Comparison of ENCODE assay signal across 30 cellular contexts in genomic region chr10:49613882-49614241, GRCh38. TPM values are rescaled to one million over a fixed set of nuclear protein-coding genes. Genes with fewer than 3 reads are reported as not detected.
A peak's percentile ranks its signal among the peaks of the same experiment; 100 is the strongest.
DNase-seq lines count a peak whose midpoint lies in the region; ATAC-seq, FAIRE-seq and TF ChIP-seq lines count a peak whose summit lies in the region.
"Had no signal": no experiment of that assay in that cellular context is flagged by ENCODE, and none has a peak within 500 bp of the region (broad histone marks: within the 10 kb centered on the region; RNA-seq: fewer than 3 reads in every experiment).

TSS of gene CHAT (plus strand) at chr10:49614037. CDS start at chr10:49614190, 153 bp downstream.

- H3K4me1 ChIP-seq in H9 (ENCODE audit: insufficient read depth, low read length) (no peaks in the 10 kb centered on the region; the same call in 1 of the 2 replicates), H1 (replicated peaks in 1 of 4; ENCODE audit: control insufficient read depth in 3 of 4, insufficient read depth in 4 of 4, low read length in 3 of 4) (peaks cover 0 to 39% (median 25%) of the 10 kb centered on the region in 4 experiments; a peak in 6 of 7 replicates), upper lobe of right lung (no peaks in the 10 kb centered on the region), HepG2 (ENCODE audit: insufficient read depth, low read length) (no peaks in the 10 kb centered on the region)
- H3K4me1 ChIP-seq: gastrocnemius medialis had no signal

- H3K27ac ChIP-seq in H9 (ENCODE audit: insufficient read length, low read depth, low read length): no peak within 1 kb of the TSS
- no peak within 1 kb of the TSS for H3K27ac ChIP-seq in H1 (ENCODE audit: low read depth, low read length)
- no peak within 1 kb of the TSS for H3K27ac ChIP-seq in upper lobe of right lung
- no peak within 1 kb of the TSS for H3K27ac ChIP-seq in HepG2 (ENCODE audit: extremely low read length, insufficient read depth, low read length)
- H3K27ac ChIP-seq: gastrocnemius medialis, left lung, right lobe of liver, transverse colon, VCaP had no signal

- intact Hi-C loops in CD14-positive monocyte (cut with micrococcal nuclease) (no loop called here), upper lobe of right lung (cut with DNase I) (no loop called here), HepG2 (cut with micrococcal nuclease; ENCODE audit: unreplicated experiment) (no loop called here)

- TF ChIP-seq EP300 in H1 (IDR thresholded peaks at IDR 0.05; ENCODE audit: borderline replicate concordance in 1 of 2, low read depth in 2 of 2, low read length in 2 of 2) (no peak), HepG2 (IDR thresholded peaks at IDR 0.05; ENCODE audit: low read depth in 2 of 2, low read length in 2 of 2) (no peak), HepG2 (CRISPR knock-in tag; IDR thresholded peaks at IDR 0.05; ENCODE audit: borderline replicate concordance) (no peak)

- H2AFZ ChIP-seq in H9 (ENCODE audit: low read length) (no peak within 1 kb of the TSS), H1 (ENCODE audit: low read length) (no peak within 1 kb of the TSS), HepG2 (ENCODE audit: low read length) (no peak within 1 kb of the TSS)

- TF ChIP-seq POLR2A in H1 (IDR thresholded peaks at IDR 0.05; ENCODE audit: control extremely low read depth in 1 of 2, low read depth in 2 of 2, low read length in 2 of 2) (no peak), HepG2 (IDR thresholded peaks at IDR 0.05; ENCODE audit: insufficient read depth in 1 of 2, low read depth in 2 of 2, low read length in 2 of 2) (no peak)

- H3T11ph ChIP-seq in H9 (ENCODE audit: low read length): no peak within 1 kb of the TSS

- no peak within 1 kb of the TSS for H4K8ac ChIP-seq in H9 (replicated peaks; ENCODE audit: insufficient read length, low read depth, low read length)
- no peak within 1 kb of the TSS for H4K8ac ChIP-seq in H1 (ENCODE audit: extremely low read depth, insufficient read depth, low read length)

- in situ Hi-C loops in HepG2 (cut with HindIII; ENCODE audit: extremely low pct_ligation_motif_present, low pct_unique_long_range_greater_than_20kb): no loop called here

- peaks cover 24% of the 10 kb centered on the region for H3K23me2 ChIP-seq in H9 (ENCODE audit: insufficient read length, low read depth, low read length, poor library complexity, severe bottlenecking)
- peaks cover 15% of the 10 kb centered on the region; the same call in 1 of the 2 replicates for H3K23me2 ChIP-seq in H1 (ENCODE audit: low read depth, low read length)

- H3K4me1 Mint-ChIP-seq in CD14-positive monocyte: no peaks in the 10 kb centered on the region
- H3K4me1 Mint-ChIP-seq in H9: peaks cover 27 to 45% of the 10 kb centered on the region in 2 experiments
- peaks cover 27% of the 10 kb centered on the region for H3K4me1 Mint-ChIP-seq in nephron progenitor cell

- H3K79me1 ChIP-seq in H9 (ENCODE audit: insufficient read depth, low read depth, low read length, poor library complexity, severe bottlenecking) (no peaks in the 10 kb centered on the region), H1 (ENCODE audit: low read depth, low read length) (no peaks in the 10 kb centered on the region)

- no peak for TF ChIP-seq RAD21 in H1 (IDR thresholded peaks at IDR 0.05 in 1 of 2, conservative IDR thresholded peaks at IDR 0.05 in 1 of 2; ENCODE audit: low read depth in 2 of 2, low read length in 2 of 2)
- no peak for TF ChIP-seq RAD21 in HepG2 (CRISPR knock-in tag; IDR thresholded peaks at IDR 0.05)

- peaks cover 72% of the 10 kb centered on the region for H3K27me3 ChIP-seq in H9 (ENCODE audit: insufficient read depth, low read length)
- peaks cover 73 to 91% (median 86%) of the 10 kb centered on the region in 4 experiments for H3K27me3 ChIP-seq in H1 (replicated peaks in 1 of 4; ENCODE audit: control insufficient read depth in 3 of 4, extremely low read depth in 1 of 4, insufficient read depth in 3 of 4, low read length in 3 of 4)
- peaks cover 91% of the 10 kb centered on the region for H3K27me3 ChIP-seq in upper lobe of right lung
- peaks cover 9 to 54% of the 10 kb centered on the region in 2 experiments; a peak in 4 of 5 replicates for H3K27me3 ChIP-seq in HepG2 (ENCODE audit: control insufficient read depth in 1 of 2, insufficient read depth in 2 of 2, low read length in 2 of 2)

- H3K36me3 ChIP-seq in H1 (ENCODE audit: control insufficient read depth in 2 of 4, insufficient read depth in 4 of 4, low read length in 3 of 4) (peaks cover 0 to 6% (median 0%) of the 10 kb centered on the region in 4 experiments; a peak in 1 of 8 replicates), upper lobe of right lung (no peaks in the 10 kb centered on the region), HepG2 (replicated peaks in 1 of 2; ENCODE audit: control insufficient read depth in 1 of 2, insufficient read depth in 2 of 2, low read length in 2 of 2) (no peaks in the 10 kb centered on the region)
- H3K36me3 ChIP-seq: gastrocnemius medialis, left lung, right lobe of liver, transverse colon had no signal

- WGBS in H9 (ENCODE audit: extremely low coverage, insufficient read length, low lambda C conversion rate): no CpG with 5 or more reads among the region's 10 CpGs
- 6% methylated on average over 7 of the region's 10 CpGs; no CpG with 5 or more reads in 1 of the 2 experiments for WGBS in H1 (ENCODE audit: extremely low coverage in 1 of 2, insufficient coverage in 1 of 2, insufficient read length in 1 of 2, insufficient replicate concordance in 2 of 2, low coverage in 1 of 2, low lambda C conversion rate in 2 of 2, missing lambda C conversion rate in 1 of 2), 2 experiments
- 26% methylated on average over 10 of the region's 10 CpGs for whole genome bisulfite sequencing in HepG2 (ENCODE audit: low lambda C conversion rate)

- peak; percentile 10 for DNase-seq in CD14-positive monocyte (ENCODE audit: low spot score)
- DNase-seq in H9: no peak
- DNase-seq in H1 (ENCODE audit: low read depth in 1 of 2, low spot score in 2 of 2): peak in 1 of 2 experiments; percentile 51
- no peak for DNase-seq in nephron progenitor cell
- no peak for DNase-seq in HEK293T (ENCODE audit: extremely low spot score)
- no peak for DNase-seq in upper lobe of right lung
- DNase-seq in medulla oblongata (ENCODE audit: extremely low spot score): no peak
- DNase-seq in HepG2 (ENCODE audit: low spot score): no peak
- DNase-seq: activated CD8-positive, alpha-beta T cell treated with anti-CD3 and anti-CD28 coated beads for 36 hours; CD8-positive, alpha-beta memory T cell; dermis blood vessel endothelial cell; DMS79 treated with DMSO at 0.1 percent for 48 hours; gastrocnemius medialis; HFFc6; mucosa of descending colon; NCI-H1048; NCI-H2107; occipital lobe; SHP77; stimulated activated naive CD8-positive, alpha-beta T cell treated with anti-CD3 and anti-CD28 coated beads, Interleukin-15, Interleukin-2, amounts not matched to agents 100 U/mL and 50 U/mL, for 24 hours; transverse colon had no signal

- no peak within 1 kb of the TSS for H3K9ac ChIP-seq in H9 (ENCODE audit: extremely low read depth, insufficient read length, low read length)
- H3K9ac ChIP-seq in H1 (replicated peaks in 1 of 4; ENCODE audit: extremely low read depth in 1 of 4, low read depth in 3 of 4, low read length in 3 of 4): no peak within 1 kb of the TSS
- H3K9ac ChIP-seq in HepG2 (ENCODE audit: insufficient read depth, low read depth, low read length): no peak within 1 kb of the TSS

- H3K36me3 Mint-ChIP-seq in CD14-positive monocyte (peaks cover 0 to 6% of the 10 kb centered on the region in 2 donors), H9 (ENCODE audit: insufficient read depth in 1 of 3, low read depth in 3 of 3) (no peaks in the 10 kb centered on the region; a peak in 1 of 7 replicates), nephron progenitor cell (ENCODE audit: low read depth) (no peaks in the 10 kb centered on the region)
- H3K36me3 Mint-ChIP-seq: CD8-positive, alpha-beta memory T cell had no signal

- peak within 1 kb of the TSS in 1 of 7 donors; percentile 42 for H3K27ac Mint-ChIP-seq in CD14-positive monocyte
- no peak within 1 kb of the TSS for H3K27ac Mint-ChIP-seq in H9
- H3K27ac Mint-ChIP-seq in nephron progenitor cell: no peak within 1 kb of the TSS
- H3K27ac Mint-ChIP-seq: activated CD8-positive, alpha-beta T cell treated with anti-CD3 and anti-CD28 coated beads for 36 hours; HFFc6 had no signal

- H2BK120ac ChIP-seq in H9 (ENCODE audit: low read depth, low read length, poor library complexity, severe bottlenecking) (no peak within 1 kb of the TSS), H1 (replicated peaks; ENCODE audit: low read depth, low read length) (no peak within 1 kb of the TSS)

- H3K23ac ChIP-seq in H9 (ENCODE audit: insufficient read length, low read depth, low read length) (no peak within 1 kb of the TSS), H1 (ENCODE audit: insufficient read length) (no peak within 1 kb of the TSS)

- H3K4me3 Mint-ChIP-seq in CD14-positive monocyte: peak within 1 kb of the TSS in 1 of 2 donors; percentile 71
- peak within 1 kb of the TSS; percentile 25 to 75 for H3K4me3 Mint-ChIP-seq in H9
- H3K4me3 Mint-ChIP-seq in nephron progenitor cell: peak within 1 kb of the TSS; percentile 64
- H3K4me3 Mint-ChIP-seq: activated CD8-positive, alpha-beta T cell treated with anti-CD3 and anti-CD28 coated beads for 36 hours; activated T-helper 1 cell treated with anti-CD3 and anti-CD28 coated beads, Interleukin-12 subunit alpha, Interleukin-12 subunit beta, Interleukin-2, Interleukin-4 antibody, amounts not matched to agents 30 ng/mL and 10 ng/mL and 1 ng/mL, durations not matched to agents 14 hours and 24 hours and 36 hours; HFFc6 had no signal

- no peak within 1 kb of the TSS for H3K4ac ChIP-seq in H9 (ENCODE audit: low read depth, low read length)
- no peak within 1 kb of the TSS for H3K4ac ChIP-seq in H1 (replicated peaks; ENCODE audit: insufficient read length, low read depth, low read length)

- peak within 1 kb of the TSS in 3 of 4 experiments; percentile 3 to 72 (median 15); a peak in 5 of 8 replicates for H3K4me3 ChIP-seq in H1 (ENCODE audit: extremely low read depth in 1 of 4, insufficient read depth in 2 of 4, low read depth in 3 of 4, low read length in 4 of 4)
- H3K4me3 ChIP-seq in upper lobe of right lung: no peak within 1 kb of the TSS
- no peak within 1 kb of the TSS for H3K4me3 ChIP-seq in HepG2 (replicated peaks in 1 of 3; ENCODE audit: insufficient read depth in 1 of 3, low read depth in 2 of 3, low read length in 3 of 3)
- H3K4me3 ChIP-seq: gastrocnemius medialis, left lung, mucosa of descending colon, right lobe of liver, transverse colon had no signal

- H2BK12ac ChIP-seq in H9 (ENCODE audit: insufficient read length, low read depth, low read length) (no peak within 1 kb of the TSS), H1 (ENCODE audit: low read depth, low read length) (no peak within 1 kb of the TSS)

- no peak within 1 kb of the TSS for H3K56ac ChIP-seq in H9 (ENCODE audit: insufficient read length, low read depth, low read length)
- no peak within 1 kb of the TSS for H3K56ac ChIP-seq in H1 (replicated peaks; ENCODE audit: insufficient read length, low read depth, low read length)

- H3K18ac ChIP-seq in H9 (ENCODE audit: insufficient read length, low read depth, low read length): no peak within 1 kb of the TSS
- H3K18ac ChIP-seq in H1 (ENCODE audit: extremely low read depth, low read length): no peak within 1 kb of the TSS; the same call in 1 of the 2 replicates

- TF ChIP-seq CTCF in CD14-positive monocyte (IDR thresholded peaks at IDR 0.05) (no peak), H9 (conservative IDR thresholded peaks at IDR 0.05) (no peak), H1 (IDR thresholded peaks at IDR 0.05; ENCODE audit: control extremely low read depth in 1 of 3, insufficient read depth in 1 of 3, low read depth in 1 of 3, low read length in 3 of 3) (no peak), nephron progenitor cell (IDR thresholded peaks at IDR 0.05) (no peak), upper lobe of right lung (IDR thresholded peaks at IDR 0.05) (no peak), HepG2 (CRISPR knock-in tag; IDR thresholded peaks at IDR 0.05) (no peak)

- no peaks in the 10 kb centered on the region for H3K9me3 ChIP-seq in H9 (ENCODE audit: control insufficient read depth, low read depth, low read length)
- no peaks in the 10 kb centered on the region; a peak in 1 of 4 replicates for H3K9me3 ChIP-seq in H1 (ENCODE audit: insufficient read depth in 2 of 2, low read depth in 1 of 2, low read length in 1 of 2)
- H3K9me3 ChIP-seq in upper lobe of right lung: no peaks in the 10 kb centered on the region
- H3K9me3 ChIP-seq in HepG2 (ENCODE audit: low read length): no peaks in the 10 kb centered on the region
- H3K9me3 ChIP-seq: gastrocnemius medialis, left lung, mucosa of descending colon, right lobe of liver, transverse colon had no signal

- H4K91ac ChIP-seq in H9 (ENCODE audit: insufficient read length, low read depth, low read length) (no peak within 1 kb of the TSS), H1 (replicated peaks; ENCODE audit: insufficient read length, low read length) (no peak within 1 kb of the TSS)

- no peak within 1 kb of the TSS for H4K5ac ChIP-seq in H9 (ENCODE audit: insufficient read length, low read depth, low read length)
- H4K5ac ChIP-seq in H1 (ENCODE audit: insufficient read length, low read depth, low read length): no peak within 1 kb of the TSS

- no TSS peak for BruUV-seq in HepG2 (replicated peaks; lab: Mats Ljungman, UMichigan)

- no peaks in the 10 kb centered on the region for H3K79me2 ChIP-seq in H9 (ENCODE audit: insufficient read depth, low read length)
- no peaks in the 10 kb centered on the region for H3K79me2 ChIP-seq in H1 (ENCODE audit: control insufficient read depth in 1 of 2, insufficient read depth in 2 of 2, low read length in 2 of 2)
- no peaks in the 10 kb centered on the region for H3K79me2 ChIP-seq in HepG2 (ENCODE audit: insufficient read depth, low read length)

- CTCF ChIA-PET in H1 (lab: Charles Lee; ENCODE audit: partially characterized antibody): interaction anchor here (0.9 to 1.2 kb wide), 2 partner anchors 19 to 131 kb away, joined by 3 read pairs; no protein-coding TSS in a partner anchor
- CTCF ChIA-PET in HEK293T (lab: Yijun Ruan, JAX): no interaction called here
- CTCF ChIA-PET in HepG2 (lab: Yijun Ruan, JAX; ENCODE audit: low intra/inter-chr PET ratio, low total read pairs): no interaction called here

- no peak within 1 kb of the TSS for H3K14ac ChIP-seq in H9 (ENCODE audit: insufficient read depth, low read length)
- no peak within 1 kb of the TSS for H3K14ac ChIP-seq in H1 (ENCODE audit: insufficient read length)

- H2BK5ac ChIP-seq in H9 (ENCODE audit: insufficient read length, low read length): no peak within 1 kb of the TSS
- H2BK5ac ChIP-seq in H1 (ENCODE audit: low read depth, low read length): no peak within 1 kb of the TSS

- H3K9me3 Mint-ChIP-seq in CD14-positive monocyte (peaks cover 0 to 28% (median 14%) of the 10 kb centered on the region in 7 donors), H9 (peaks cover 0 to 7% of the 10 kb centered on the region in 2 experiments; a peak in 3 of 5 replicates), nephron progenitor cell (peaks cover 10% of the 10 kb centered on the region)
- H3K9me3 Mint-ChIP-seq: activated CD8-positive, alpha-beta T cell treated with anti-CD3 and anti-CD28 coated beads for 36 hours had no signal

- POLR2A ChIA-PET in H1 (lab: Charles Lee; ENCODE audit: partially characterized antibody): no interaction called here
- POLR2A ChIA-PET in HEK293T (lab: Yijun Ruan, JAX): no interaction called here
- POLR2A ChIA-PET in HepG2 (lab: Yijun Ruan, JAX): no interaction called here

- H4K20me1 ChIP-seq in H9 (ENCODE audit: control insufficient read depth, insufficient read depth, insufficient read length) (no peaks in the 10 kb centered on the region), H1 (replicated peaks in 1 of 2; ENCODE audit: control insufficient read depth in 1 of 2, insufficient read depth in 2 of 2, low read length in 2 of 2) (peaks cover 17 to 33% of the 10 kb centered on the region in 2 experiments), HepG2 (ENCODE audit: insufficient read depth, low read length) (peaks cover 2% of the 10 kb centered on the region; the same call in 1 of the 2 replicates)

- ATAC-seq in upper lobe of right lung (no peak), HepG2 (no peak)
- ATAC-seq: activated CD8-positive, alpha-beta T cell treated with anti-CD3 and anti-CD28 coated beads for 36 hours; gastrocnemius medialis; left lung; mucosa of descending colon; right lobe of liver; stimulated activated naive CD8-positive, alpha-beta T cell treated with anti-CD3 and anti-CD28 coated beads, Interleukin-15, Interleukin-2, amounts not matched to agents 100 U/mL and 50 U/mL, for 24 hours had no signal

- H3K27me3 Mint-ChIP-seq in CD14-positive monocyte (ENCODE audit: low read depth in 3 of 3) (peaks cover 74 to 85% (median 75%) of the 10 kb centered on the region in 3 donors), H9 (ENCODE audit: low read depth) (peaks cover 99% of the 10 kb centered on the region), nephron progenitor cell (ENCODE audit: low read depth, poor library complexity) (peaks cover 100% of the 10 kb centered on the region)

- H2BK20ac ChIP-seq in H9 (ENCODE audit: low read depth, low read length, poor library complexity, severe bottlenecking): no peak within 1 kb of the TSS
- H2BK20ac ChIP-seq in H1 (ENCODE audit: low read length): no peak within 1 kb of the TSS; the same call in 1 of the 2 replicates

- H3K4me2 ChIP-seq in H9 (ENCODE audit: insufficient read depth, insufficient read length, low read length) (peak within 1 kb of the TSS; percentile 36), H1 (ENCODE audit: insufficient read depth in 1 of 2, low read depth in 2 of 2, low read length in 2 of 2) (peak within 1 kb of the TSS; percentile 70 to 71), HepG2 (ENCODE audit: low read depth, low read length) (no peak within 1 kb of the TSS)

- FAIRE-seq in H1 (lab: Jason Lieb, UNC) (no peak), HepG2 (lab: Jason Lieb, UNC) (no peak)
- FAIRE-seq: bronchial epithelial cell had no signal

- H2AK5ac ChIP-seq in H9 (ENCODE audit: insufficient read length, low read length) (no peak within 1 kb of the TSS), H1 (ENCODE audit: low read depth, low read length) (no peak within 1 kb of the TSS)

- H2BK15ac ChIP-seq in H9 (ENCODE audit: low read depth, low read length) (no peak within 1 kb of the TSS), H1 (ENCODE audit: low read length) (no peak within 1 kb of the TSS)

RNA-seq across cellular contexts. Expression of gene CHAT, which starts in this region (rescaled TPM):
- not detected for polyA plus RNA-seq in CD14-positive monocyte
- not detected in 2 replicates for total RNA-seq in H9 (2021)
- not detected in 2 replicates for total RNA-seq in H1 (2021; fragmentation: NEBNext Ultra II Directional; extraction: Animal tissue kit (Norgen Biotek cat#: 25700))
- polyA plus RNA-seq in H1 (2011; rRNA removed): not detected in 2 replicates
- polyA plus RNA-seq in H1 (2011; cell fraction: cytosol; rRNA removed): 0.03 TPM
- not detected for polyA plus RNA-seq in H1 (2011; cell fraction: nucleus; rRNA removed)
- not detected in 4 replicates for polyA plus RNA-seq in H1 (2012, experiment 1 of 2)
- not detected for polyA plus RNA-seq in H1 (2012, experiment 2 of 2)
- not detected for polyA plus RNA-seq in H1 (2013, experiment 1 of 2)
- not detected for polyA plus RNA-seq in H1 (2013, experiment 2 of 2)
- polyA minus RNA-seq in H1 (2011; rRNA and poly(A)+ RNA removed): not detected in 2 replicates
- not detected for polyA minus RNA-seq in H1 (2011; cell fraction: cytosol; rRNA and poly(A)+ RNA removed)
- polyA minus RNA-seq in H1 (2011; cell fraction: nucleus; rRNA and poly(A)+ RNA removed): not detected
- not detected for total RNA-seq in upper lobe of right lung
- not detected in 2 replicates for total RNA-seq in HepG2 (2016; rRNA removed; fragmentation: Illumina TruSeq; extraction: Trizol)
- not detected in 2 replicates for total RNA-seq in HepG2 (2016; cell fraction: cytosol; rRNA removed; fragmentation: Illumina TruSeq; extraction: Trizol; ENCODE audit: low read depth)
- not detected in 2 replicates for total RNA-seq in HepG2 (2016; cell fraction: insoluble cytoplasmic fraction; rRNA removed; fragmentation: Illumina TruSeq; extraction: Trizol)
- total RNA-seq in HepG2 (2016; cell fraction: membrane; rRNA removed; fragmentation: Illumina TruSeq; extraction: Trizol): not detected in 2 replicates
- not detected in 2 replicates for total RNA-seq in HepG2 (2016; cell fraction: nucleus; rRNA removed; fragmentation: Illumina TruSeq; extraction: Trizol)
- polyA plus RNA-seq in HepG2 (2011; rRNA removed): not detected in 2 replicates
- polyA plus RNA-seq in HepG2 (2011; cell fraction: cytosol; rRNA removed): not detected in 2 replicates
- polyA plus RNA-seq in HepG2 (2011; cell fraction: nucleus; rRNA removed): not detected in 2 replicates
- polyA plus RNA-seq in HepG2 (2012): not detected in 2 replicates
- polyA plus RNA-seq in HepG2 (2016; cell fraction: cytosol; fragmentation: Illumina TruSeq; extraction: Trizol; ENCODE audit: low read depth): not detected in 2 replicates
- not detected in 2 replicates for polyA plus RNA-seq in HepG2 (2016; cell fraction: insoluble cytoplasmic fraction; fragmentation: Illumina TruSeq; extraction: Trizol; ENCODE audit: low read depth)
- polyA plus RNA-seq in HepG2 (2016; cell fraction: membrane; fragmentation: Illumina TruSeq; extraction: Trizol; ENCODE audit: low read depth): not detected in 2 replicates
- not detected in 2 replicates for polyA plus RNA-seq in HepG2 (2016; cell fraction: nucleus; fragmentation: Illumina TruSeq; extraction: Trizol; ENCODE audit: insufficient read depth, low read depth)
- polyA minus RNA-seq in HepG2 (2011; rRNA and poly(A)+ RNA removed; ENCODE audit: low replicate concordance): not detected in 2 replicates
- not detected in 2 replicates for polyA minus RNA-seq in HepG2 (2011; cell fraction: cytosol; rRNA and poly(A)+ RNA removed)
- not detected in 2 replicates for polyA minus RNA-seq in HepG2 (2011; cell fraction: nucleus; rRNA and poly(A)+ RNA removed)
- total RNA-seq: activated CD8-positive, alpha-beta T cell treated with anti-CD3 and anti-CD28 coated beads for 36 hours; bronchial epithelial cell; CD8-positive, alpha-beta memory T cell; dermis blood vessel endothelial cell; gastrocnemius medialis; HFFc6; left lung; OCI-LY7; right lobe of liver; T-helper 1 cell treated with Interleukin-12 subunit alpha and Interleukin-12 subunit beta and Interleukin-4 antibody, amounts not matched to agents 30 ng/mL and 1 ng/mL, for 36 hours had no signal
- polyA plus RNA-seq: adipose tissue; CD8-positive, alpha-beta memory T cell; esophagus had no signal

Comparison
In these comparisons a context has a peak if more than half of its experiments do, and no peak if none do; other contexts are left out.
1. Peak in DNase-seq in CD14-positive monocyte; RNA of the gene not detected or under 1 TPM.
2. H3K4me3 ChIP-seq: peak in H1 (3 of 4); none in upper lobe of right lung (single experiment) and HepG2 (0 of 3).